In genomic region chr1:173948594-173948993, GRCh38 we compare ENCODE assay signal across 21 cellular contexts.
DNase-seq lines count a peak whose midpoint lies in the region; ATAC-seq and TF ChIP-seq lines count a peak whose summit lies in the region.
"Had no signal": no experiment of that assay in that cellular context is flagged by ENCODE, and none has a peak within 500 bp of the region (broad histone marks: within the 10 kb centered on the region; RNA-seq: fewer than 3 reads in every experiment).

No MANE protein-coding gene starts in this region.

- H3K4me1 Mint-ChIP-seq in activated T-cell treated with anti-CD3 and anti-CD28 coated beads, Interleukin-2, amount 50 U/mL, for 24 hours (ENCODE audit: low read depth) = peaks cover 16% of the 10 kb centered on the region
- H3K4me1 Mint-ChIP-seq in stimulated activated naive B cell treated with anti-CD40 and anti-IgM and Interleukin-4, amounts not matched to agents 10 μg/mL and 1 μg/mL and 100 μg/mL, for 72 hours = no peaks in the 10 kb centered on the region
- H3K4me1 Mint-ChIP-seq: B cell had no signal

- H3K27ac ChIP-seq in HEK293 (ENCODE audit: extremely low read depth, low read depth, low read length) = no peak overlapping the region
- H3K27ac ChIP-seq: 22Rv1; A549; BLaER1 treated with 17β-estradiol and CSF1 and Interleukin-3, amounts not matched to agents 10 nM and 100 nM; C4-2B had no signal

- H3K9me3 ChIP-seq in HEK293 (ENCODE audit: control insufficient read depth, insufficient read depth, low read depth, low read length) = no peaks in the 10 kb centered on the region
- H3K9me3 ChIP-seq: A549; BLaER1 treated with 17β-estradiol and CSF1 and Interleukin-3, amounts not matched to agents 10 nM and 100 nM had no signal

- peak overlapping the region; percentile 50 for H3K27ac Mint-ChIP-seq in activated T-cell treated with anti-CD3 and anti-CD28 coated beads, Interleukin-2, amount 50 U/mL, for 24 hours
- peak overlapping the region; percentile 56 for H3K27ac Mint-ChIP-seq in stimulated activated naive B cell treated with anti-CD40 and anti-IgM and Interleukin-4, amounts not matched to agents 10 μg/mL and 1 μg/mL and 100 μg/mL, for 72 hours
- H3K27ac Mint-ChIP-seq: B cell; CD4-positive, alpha-beta T cell; CD8-positive, alpha-beta T cell had no signal

- CTCF ChIA-PET in HEK293 (lab: Yijun Ruan, JAX) = no interaction called here

- H3K4me3 Mint-ChIP-seq in activated T-cell treated with anti-CD3 and anti-CD28 coated beads, Interleukin-2, amount 50 U/mL, for 24 hours = no peak overlapping the region
- no peak overlapping the region for H3K4me3 Mint-ChIP-seq in stimulated activated naive B cell treated with anti-CD40 and anti-IgM and Interleukin-4, amounts not matched to agents 10 μg/mL and 1 μg/mL and 100 μg/mL, for 72 hours
- H3K4me3 Mint-ChIP-seq: B cell; CD4-positive, alpha-beta T cell; CD8-positive, alpha-beta T cell had no signal

- H3K36me3 Mint-ChIP-seq in activated T-cell treated with anti-CD3 and anti-CD28 coated beads, Interleukin-2, amount 50 U/mL, for 24 hours (ENCODE audit: low read depth) = peaks cover 82% of the 10 kb centered on the region
- H3K36me3 Mint-ChIP-seq in stimulated activated naive B cell treated with anti-CD40 and anti-IgM and Interleukin-4, amounts not matched to agents 10 μg/mL and 1 μg/mL and 100 μg/mL, for 72 hours = peaks cover 10 to 24% of the 10 kb centered on the region in 2 donors

- peaks cover 75 to 80% of the 10 kb centered on the region in 2 experiments for H3K36me3 ChIP-seq in HEK293 (ENCODE audit: control insufficient read depth in 2 of 2, insufficient read depth in 1 of 2, low read length in 2 of 2)

- no peak for ATAC-seq in stimulated activated naive B cell treated with anti-CD40 and anti-IgM and Interleukin-4, amounts not matched to agents 10 μg/mL and 1 μg/mL and 100 μg/mL, for 72 hours (replicated peaks)
- ATAC-seq: A549; CD8-positive, alpha-beta T cell; GM12878 had no signal

- H3K4me3 ChIP-seq in HEK293 (ENCODE audit: low read depth, low read length) = no peak overlapping the region
- H3K4me3 ChIP-seq: A549; BLaER1 treated with 17β-estradiol and CSF1 and Interleukin-3, amounts not matched to agents 10 nM and 100 nM; GM12878 had no signal

- POLR2A ChIA-PET in HEK293 (lab: Yijun Ruan, JAX) = no interaction called here

- no peak for TF ChIP-seq CTCF in HEK293 (tag by site-specific recombination; IDR thresholded peaks at IDR 0.05)

- DNase-seq in activated T-cell treated with anti-CD3 and anti-CD28 coated beads, Interleukin-2, amount 50 U/mL, for 24 hours = no peak
- no peak for DNase-seq in activated T-cell treated with anti-CD3 and anti-CD28 coated beads for 4 hours
- DNase-seq in stimulated activated naive B cell treated with anti-CD40 and anti-IgM and Interleukin-4, amounts not matched to agents 10 μg/mL and 1 μg/mL and 100 μg/mL, for 72 hours = no peak
- no peak for DNase-seq in iPS-NIHi11 (ENCODE audit: low spot score)
- DNase-seq: AML-193; CD4-positive, alpha-beta T cell; CD8-positive, alpha-beta T cell; DMS 273 treated with DMSO at 0.1 percent for 48 hours; DMS153; DMS53; DMS79; DND-41; EL; GDM1 had no signal

- H3K9me3 Mint-ChIP-seq in activated T-cell treated with anti-CD3 and anti-CD28 coated beads, Interleukin-2, amount 50 U/mL, for 24 hours = no peaks in the 10 kb centered on the region
- no peaks in the 10 kb centered on the region for H3K9me3 Mint-ChIP-seq in stimulated activated naive B cell treated with anti-CD40 and anti-IgM and Interleukin-4, amounts not matched to agents 10 μg/mL and 1 μg/mL and 100 μg/mL, for 72 hours
- H3K9me3 Mint-ChIP-seq: CD4-positive, alpha-beta T cell; CD8-positive, alpha-beta T cell had no signal

- no peaks in the 10 kb centered on the region for H3K27me3 Mint-ChIP-seq in activated T-cell treated with anti-CD3 and anti-CD28 coated beads, Interleukin-2, amount 50 U/mL, for 24 hours
- no peaks in the 10 kb centered on the region for H3K27me3 Mint-ChIP-seq in stimulated activated naive B cell treated with anti-CD40 and anti-IgM and Interleukin-4, amounts not matched to agents 10 μg/mL and 1 μg/mL and 100 μg/mL, for 72 hours
- H3K27me3 Mint-ChIP-seq: B cell; CD4-positive, alpha-beta T cell had no signal

- no peaks in the 10 kb centered on the region for H3K4me1 ChIP-seq in HEK293 (ENCODE audit: control insufficient read depth, insufficient read depth, low read length)
- H3K4me1 ChIP-seq: BLaER1 treated with 17β-estradiol and CSF1 and Interleukin-3, amounts not matched to agents 10 nM and 100 nM had no signal

TF ChIP-seq in HEK293, 187 proteins besides CTCF, POLR2A, EP300 and RAD21:
- TF ChIP-seq ZNF664 (tag by site-specific recombination; IDR thresholded peaks at IDR 0.05) (no peak), ZNF37A (tag by site-specific recombination; IDR thresholded peaks at IDR 0.05) (no peak), BCL11B (tag by site-specific recombination; IDR thresholded peaks at IDR 0.05; ENCODE audit: low read depth) (no peak), ZNF121 (tag by site-specific recombination; IDR thresholded peaks at IDR 0.05) (peak; percentile 88), ZNF366 (tag by site-specific recombination; conservative IDR thresholded peaks at IDR 0.05) (no peak), GLIS2 (tag by site-specific recombination; IDR thresholded peaks at IDR 0.05) (no peak), ZNF768 (tag by site-specific recombination; IDR thresholded peaks at IDR 0.05) (no peak), SCRT2 (tag by site-specific recombination; IDR thresholded peaks at IDR 0.05) (no peak)
